ENCODE assay signal across 9 cellular contexts in genomic region chrX:153944140-153944799, GRCh38. TPM values are rescaled to one million over a fixed set of nuclear protein-coding genes. Genes with fewer than 3 reads are reported as not detected.
DNase-seq lines count a peak whose midpoint lies in the region; ATAC-seq and TF ChIP-seq lines count a peak whose summit lies in the region.
"Had no signal": no experiment of that assay in that cellular context is flagged by ENCODE, and none has a peak within 500 bp of the region (broad histone marks: within the 10 kb centered on the region; RNA-seq: fewer than 3 reads in every experiment).

Gene RENBP (minus strand): TSS chrX:153944643. CDS start chrX:153944610, 33 bp downstream.

- ATAC-seq in HG03521 (IDR thresholded peaks at IDR 0.05; ENCODE audit: unreplicated experiment), result no peak
- ATAC-seq: HCT116 had no signal

- H3K36me3 ChIP-seq in Peyer's patch (peaks cover 0 to 4% (median 0%) of the 10 kb centered on the region in 3 donors), mesodermal cell (ENCODE audit: control insufficient read depth, insufficient read depth, low read length) (no peaks in the 10 kb centered on the region)

- H3K9me3 ChIP-seq in Peyer's patch (no peaks in the 10 kb centered on the region), mesodermal cell (ENCODE audit: control insufficient read depth, low read length) (no peaks in the 10 kb centered on the region)

- no peaks in the 10 kb centered on the region for H3K27me3 Mint-ChIP-seq in type B pancreatic cell

- H3K27ac Mint-ChIP-seq in type B pancreatic cell, result no peak within 1 kb of the TSS

- H3K4me3 ChIP-seq in Peyer's patch, result peak within 1 kb of the TSS; percentile 24 to 54 (median 45)
- peak within 1 kb of the TSS; percentile 5 for H3K4me3 ChIP-seq in mesodermal cell (ENCODE audit: extremely low read depth, insufficient read depth, low read length, poor library complexity, severe bottlenecking)

- 62 to 77% methylated on average over 9 to 13 of the region's 31 CpGs for WGBS in mesodermal cell (ENCODE audit: insufficient coverage in 2 of 2), 2 experiments

- H3K4me1 ChIP-seq in Peyer's patch (no peaks in the 10 kb centered on the region), mesodermal cell (ENCODE audit: control insufficient read depth, insufficient read depth, low read length, poor library complexity, severe bottlenecking) (peaks cover 7% of the 10 kb centered on the region)

- no peak for TF ChIP-seq CTCF in Peyer's patch (IDR thresholded peaks at IDR 0.05)
- no peak for TF ChIP-seq CTCF in type B pancreatic cell (conservative IDR thresholded peaks at IDR 0.05)

- H3K4me3 Mint-ChIP-seq in type B pancreatic cell, result peak within 1 kb of the TSS; percentile 20

- H3K27ac ChIP-seq in Peyer's patch (peak within 1 kb of the TSS in 2 of 4 donors; percentile 48 to 62), mesodermal cell (ENCODE audit: low read depth, low read length, severe bottlenecking) (no peak within 1 kb of the TSS)

- no peaks in the 10 kb centered on the region for H3K27me3 ChIP-seq in Peyer's patch

- no peak for TF ChIP-seq POLR2A in Peyer's patch (IDR thresholded peaks at IDR 0.05)

- DNase-seq in ELF-1 (ENCODE audit: low read depth, low spot score), result peak; percentile 94
- peak; percentile 63 to 82 (median 71) for DNase-seq in Peyer's patch
- no peak for DNase-seq in dermis microvascular lymphatic vessel endothelial cell (ENCODE audit: low read depth in 2 of 2)
- DNase-seq in type B pancreatic cell (ENCODE audit: extremely low spot score, unreplicated experiment), result no peak
- no peak for DNase-seq in NCI-H128 (lab: John Stamatoyannopoulos, UW; ENCODE audit: unreplicated experiment)
- DNase-seq in NCI-H2029 (lab: John Stamatoyannopoulos, UW), result no peak

- H3K9me3 Mint-ChIP-seq in type B pancreatic cell, result no peaks in the 10 kb centered on the region

- H3K4me1 Mint-ChIP-seq in type B pancreatic cell (ENCODE audit: unreplicated experiment), result peaks cover 14% of the 10 kb centered on the region

- peaks cover 4% of the 10 kb centered on the region for H3K36me3 Mint-ChIP-seq in type B pancreatic cell

RNA-seq across cellular contexts. Expression of gene RENBP, which starts in this region (rescaled TPM):
- total RNA-seq in Peyer's patch (10 to 100 TPM in 2 of 4 donors, 1 to 10 TPM in 2; 4.9 to 13.3 (median 9.4) TPM), dermis microvascular lymphatic vessel endothelial cell (10.1 and 40.3 TPM in 2 replicates), type B pancreatic cell (ENCODE audit: low replicate concordance) (4.9 and 6.7 TPM in 2 replicates)
- polyA plus RNA-seq in mesodermal cell (2013, experiment 1 of 2), result 10.9 TPM
- 7.8 TPM for polyA plus RNA-seq in mesodermal cell (2013, experiment 2 of 2)

Comparison
In these comparisons a context has a peak if more than half of its experiments do, and no peak if none do; other contexts are left out.
1. DNase-seq: peak in ELF-1 (single experiment) and Peyer's patch (3 of 3); none in dermis microvascular lymphatic vessel endothelial cell (0 of 2), type B pancreatic cell (single experiment), NCI-H128 (single experiment) and NCI-H2029 (single experiment).